24 cellular contexts compared by ENCODE assay signal in the genomic region with DNA sequence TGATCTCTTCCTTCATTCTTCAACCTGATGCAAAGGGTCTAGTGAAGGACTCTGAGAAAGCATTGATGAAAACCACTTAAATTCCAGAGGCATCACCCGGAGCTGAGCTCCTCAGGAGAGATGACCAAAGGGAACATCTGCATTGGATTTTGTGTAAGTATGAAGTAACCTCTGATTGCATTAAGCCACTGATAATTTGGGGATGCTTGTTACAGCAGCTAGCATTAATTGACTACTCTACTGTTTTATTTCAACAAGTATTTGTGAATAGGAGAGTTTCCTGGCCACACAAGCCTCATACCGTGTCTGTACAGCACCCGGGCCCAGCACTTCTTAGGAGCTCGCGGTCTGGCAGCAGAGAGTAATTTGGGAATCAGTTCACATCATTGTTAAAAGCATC.
"Had no signal": no experiment of that assay in that cellular context is flagged by ENCODE, and none has a peak within 500 bp of the region (broad histone marks: within the 10 kb centered on the region; RNA-seq: fewer than 3 reads in every experiment).

No MANE protein-coding gene starts in this region.

- H3K27me3 ChIP-seq: colonic mucosa had no signal

- DNase-seq: colonic mucosa; cortex of kidney; effector CD8-positive, alpha-beta T cell; effector memory CD8-positive, alpha-beta T cell; esophagus squamous epithelium; foreskin fibroblast; foreskin melanocyte; gastrocnemius medialis; glutamatergic neuron; head of caudate nucleus; heart right ventricle; hippocampal formation; left cardiac atrium; left lung; left ventricle myocardium superior; lower lobe of right lung; mesenchymal stem cell; mucosa of descending colon; naive B cell had no signal

- H3K27ac Mint-ChIP-seq: dendritic cell treated with granulocyte-macrophage colony-stimulating factor and Interleukin-4, amounts not matched to agents 40 ng/mL and 50 ng/mL, for 4 days; effector memory CD8-positive, alpha-beta T cell; mesothelial cell of epicardium; naive B cell had no signal

- H3K9me3 ChIP-seq: colonic mucosa, esophagus squamous epithelium, gastrocnemius medialis, heart right ventricle, left lung, lower lobe of right lung, mucosa of descending colon had no signal

- ATAC-seq: effector memory CD8-positive, alpha-beta T cell; gastrocnemius medialis; heart right ventricle; left cardiac atrium; left lung; left ventricle myocardium superior; lower lobe of right lung; mucosa of descending colon had no signal

- FAIRE-seq: endothelial cell of umbilical vein, islet of Langerhans, keratinocyte had no signal

- H3K9me3 Mint-ChIP-seq: dendritic cell treated with granulocyte-macrophage colony-stimulating factor and Interleukin-4, amounts not matched to agents 40 ng/mL and 50 ng/mL, for 4 days; effector memory CD8-positive, alpha-beta T cell had no signal

- H3K36me3 Mint-ChIP-seq: mesothelial cell of epicardium had no signal

- H3K4me3 Mint-ChIP-seq: dendritic cell treated with granulocyte-macrophage colony-stimulating factor and Interleukin-4, amounts not matched to agents 40 ng/mL and 50 ng/mL, for 4 days; effector memory CD8-positive, alpha-beta T cell; mesothelial cell of epicardium; naive B cell had no signal

- H3K4me3 ChIP-seq: colonic mucosa, esophagus squamous epithelium, gastrocnemius medialis, heart right ventricle, left lung, lower lobe of right lung, mucosa of descending colon had no signal

- H3K4me1 ChIP-seq: colonic mucosa, esophagus squamous epithelium, gastrocnemius medialis, lower lobe of right lung had no signal

- H3K36me3 ChIP-seq: colonic mucosa, esophagus squamous epithelium, gastrocnemius medialis, heart right ventricle, left lung, lower lobe of right lung had no signal

- H3K4me1 Mint-ChIP-seq: mesothelial cell of epicardium had no signal

- H3K27ac ChIP-seq: colonic mucosa, esophagus squamous epithelium, gastrocnemius medialis, heart right ventricle, left lung, lower lobe of right lung had no signal
